ENCODE assay signal across 8 cellular contexts in genomic region chr20:6828794-6829423, GRCh38.
DNase-seq lines count a peak whose midpoint lies in the region; ATAC-seq, FAIRE-seq and TF ChIP-seq lines count a peak whose summit lies in the region.

No MANE protein-coding gene starts in this region.

- no peak overlapping the region for H3K4me2 ChIP-seq in neuronal stem cell (ENCODE audit: insufficient read depth, low read length, poor library complexity, severe bottlenecking)

- no peak overlapping the region for H3K9ac ChIP-seq in neuronal stem cell (ENCODE audit: low read depth, low read length, poor library complexity)

- no peak overlapping the region for H4K8ac ChIP-seq in neuronal stem cell (ENCODE audit: low read depth, low read length)

- H3K4me3 ChIP-seq in WERI-Rb-1 (ENCODE audit: low read depth, low read length) (no peak overlapping the region), foreskin fibroblast (ENCODE audit: low read depth in 1 of 2, low read length in 2 of 2) (no peak overlapping the region), neuronal stem cell (ENCODE audit: low read length in 2 of 2) (no peak overlapping the region)

- no peak overlapping the region for H3K14ac ChIP-seq in neuronal stem cell (ENCODE audit: low read length)

- no peak overlapping the region for H2BK12ac ChIP-seq in neuronal stem cell (ENCODE audit: low read length)

- no peak overlapping the region for H2BK5ac ChIP-seq in neuronal stem cell (ENCODE audit: low read length)

- H2BK15ac ChIP-seq in neuronal stem cell (ENCODE audit: low read length), result no peak overlapping the region

- H3K4ac ChIP-seq in neuronal stem cell (ENCODE audit: low read length), result no peak overlapping the region

- ATAC-seq in HG03103 (IDR thresholded peaks at IDR 0.05; ENCODE audit: low read depth, unreplicated experiment), result peak; percentile 91

- no peak overlapping the region for H3K18ac ChIP-seq in neuronal stem cell (ENCODE audit: low read length)

- peak; percentile 68 for TF ChIP-seq CTCF in D721Med (IDR thresholded peaks at IDR 0.05; ENCODE audit: insufficient read depth, missing control alignments)
- TF ChIP-seq CTCF in WERI-Rb-1 (IDR thresholded peaks at IDR 0.05; ENCODE audit: low read depth, low read length), result peak; percentile 49
- TF ChIP-seq CTCF in foreskin fibroblast (IDR thresholded peaks at IDR 0.05; ENCODE audit: low read depth, low read length), result peak; percentile 71

- no peak overlapping the region for H4K91ac ChIP-seq in neuronal stem cell (ENCODE audit: low read depth, low read length, poor library complexity)

- no peak overlapping the region for H2BK120ac ChIP-seq in neuronal stem cell (ENCODE audit: low read depth, low read length)

- H3K9me3 ChIP-seq in WERI-Rb-1 (ENCODE audit: severe bottlenecking), result no peaks in the 10 kb centered on the region
- H3K9me3 ChIP-seq in neuronal stem cell (replicated peaks in 1 of 2; ENCODE audit: control insufficient read depth in 2 of 2, insufficient read depth in 1 of 2, low read depth in 1 of 2, low read length in 2 of 2), result no peaks in the 10 kb centered on the region

- no peaks in the 10 kb centered on the region for H3K36me3 ChIP-seq in WERI-Rb-1
- no peaks in the 10 kb centered on the region for H3K36me3 ChIP-seq in neuronal stem cell (replicated peaks in 1 of 2; ENCODE audit: control insufficient read depth in 2 of 2, insufficient read depth in 2 of 2, low read length in 2 of 2)

- H3K23ac ChIP-seq in neuronal stem cell (ENCODE audit: low read depth, low read length, poor library complexity), result no peak overlapping the region

- no peak overlapping the region for H2AFZ ChIP-seq in neuronal stem cell (ENCODE audit: low read length)

- no peaks in the 10 kb centered on the region for H3K79me1 ChIP-seq in neuronal stem cell (ENCODE audit: low read depth, low read length)

- FAIRE-seq in D721Med (lab: Jason Lieb, UNC) (no peak), GM19239 (lab: Jason Lieb, UNC) (peak; percentile 94)

- H3K27me3 ChIP-seq in WERI-Rb-1 (ENCODE audit: insufficient read depth, low read depth, severe bottlenecking) (peaks cover 9% of the 10 kb centered on the region), neuronal stem cell (ENCODE audit: control insufficient read depth in 3 of 3, insufficient read depth in 3 of 3, low read depth in 1 of 3, low read length in 3 of 3) (no peaks in the 10 kb centered on the region)

- no peak overlapping the region for H2AK5ac ChIP-seq in neuronal stem cell (ENCODE audit: low read depth, low read length)

- H3K4me1 ChIP-seq in neuronal stem cell (ENCODE audit: control insufficient read depth in 2 of 2, insufficient read depth in 1 of 2, low read depth in 1 of 2, low read length in 2 of 2), result no peaks in the 10 kb centered on the region

- DNase-seq in D721Med (ENCODE audit: insufficient read length, low spot score), result no peak
- peak; percentile 28 for DNase-seq in GM19239 (ENCODE audit: insufficient read length, low spot score)
- DNase-seq in NCI-H2029 treated with DMSO at 0.1 percent for 48 hours (lab: John Stamatoyannopoulos, UW), result peak; percentile 66
- DNase-seq in WERI-Rb-1, result peak; percentile 58
- peak; percentile 18 to 66 for DNase-seq in foreskin fibroblast
- peak; percentile 67 for DNase-seq in neuronal stem cell (ENCODE audit: low spot score)
- DNase-seq in cerebellar nuclear complex (lab: John Stamatoyannopoulos, UW), result no peak

- no CpG with 5 or more reads among the region's 1 CpG for WGBS in neuronal stem cell (ENCODE audit: extremely low coverage in 2 of 2, insufficient read length in 2 of 2, insufficient replicate concordance in 1 of 2), 2 donors

- H3K27ac ChIP-seq in WERI-Rb-1 (no peak overlapping the region), neuronal stem cell (replicated peaks; ENCODE audit: low read length) (no peak overlapping the region)

Comparison
In these comparisons a context has a peak if more than half of its experiments do, and no peak if none do; other contexts are left out.
1. DNase-seq: peak in GM19239 (single experiment), NCI-H2029 treated with DMSO at 0.1 percent for 48 hours (single experiment), WERI-Rb-1 (single experiment), foreskin fibroblast (2 of 2) and neuronal stem cell (single experiment); none in D721Med (single experiment) and cerebellar nuclear complex (0 of 2).
2. Peak in every context shown above with its lines, with median percentiles within 50 percentile points of each other: CTCF ChIP-seq.